Comparison of ENCODE assay signal across 20 cellular contexts in the genomic region with DNA sequence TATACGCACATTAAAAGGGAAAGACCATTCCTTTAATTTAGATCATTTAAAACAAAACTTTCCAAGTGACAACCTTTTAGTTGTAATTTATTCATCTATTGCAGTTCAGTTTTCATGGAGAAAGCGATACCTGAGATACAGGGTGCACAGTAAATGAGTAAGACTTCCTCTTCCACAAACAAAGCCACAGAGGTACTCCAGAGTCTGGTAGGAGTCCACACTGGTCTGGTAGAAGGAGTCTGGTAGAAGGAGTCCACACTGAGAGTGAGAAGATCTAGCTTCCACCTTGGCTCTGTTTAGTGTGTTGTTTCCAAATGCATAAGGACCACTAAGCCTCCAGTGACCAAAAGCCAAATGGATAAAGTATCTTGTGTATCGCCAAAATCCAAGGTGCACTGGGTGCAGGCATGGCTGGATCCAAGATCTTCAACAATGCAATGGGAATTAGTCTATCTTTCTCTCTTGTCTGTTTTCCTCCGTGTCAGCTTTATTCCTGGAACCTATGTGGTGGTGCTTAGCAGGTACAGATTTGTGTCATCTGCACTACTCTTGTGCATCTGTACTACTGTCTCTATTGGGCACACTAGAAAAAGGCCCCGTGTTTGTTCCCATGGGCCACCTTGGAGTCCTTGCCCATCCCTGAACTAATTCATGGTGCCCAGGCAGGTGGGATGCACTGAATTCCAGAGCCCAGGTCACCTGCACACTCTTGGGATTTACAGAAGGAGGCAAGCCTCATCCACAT.
"Had no signal": no experiment of that assay in that cellular context is flagged by ENCODE, and none has a peak within 500 bp of the region (broad histone marks: within the 10 kb centered on the region; RNA-seq: fewer than 3 reads in every experiment).

No MANE protein-coding gene starts in this region.

- H3K9me3 ChIP-seq: MG63 had no signal

- DNase-seq: activated CD4-positive, alpha-beta T cell treated with anti-CD3 and anti-CD28 coated beads for 4 hours; activated CD4-positive, CD25-positive, alpha-beta regulatory T cell; activated CD8-positive, alpha-beta memory T cell treated with anti-CD3 and anti-CD28 coated beads, Interleukin-2, amount 50 U/mL, for 4 hours; activated naive CD8-positive, alpha-beta T cell treated with anti-CD3 and anti-CD28 coated beads for 36 hours; activated T-cell treated with anti-CD3 and anti-CD28 coated beads, Interleukin-2, amount 50 U/mL, for 4 hours; brain microvascular endothelial cell; caudate nucleus; MG63; MV-4-11; NCI-H1105; NCI-H1436; NCI-H1694 treated with DMSO at 0.1 percent for 48 hours; NCI-H2029 treated with DMSO at 0.1 percent for 48 hours; NCI-H345; NCI-H510A; NCI-H526 treated with DMSO at 0.1 percent for 48 hours; NCI-H82; T-cell had no signal

- H3K27me3 Mint-ChIP-seq: activated naive CD8-positive, alpha-beta T cell treated with anti-CD3 and anti-CD28 coated beads for 36 hours; T-cell had no signal

- ATAC-seq: Right ventricle myocardium inferior, T-cell had no signal

- H3K27ac Mint-ChIP-seq: activated naive CD4-positive, alpha-beta T cell treated with anti-CD3 and anti-CD28 coated beads for 36 hours; activated naive CD8-positive, alpha-beta T cell treated with anti-CD3 and anti-CD28 coated beads for 36 hours; T-cell had no signal

- H3K4me3 Mint-ChIP-seq: activated naive CD4-positive, alpha-beta T cell treated with anti-CD3 and anti-CD28 coated beads for 36 hours; activated naive CD8-positive, alpha-beta T cell treated with anti-CD3 and anti-CD28 coated beads for 36 hours; activated T-cell treated with anti-CD3 and anti-CD28 coated beads, Interleukin-2, amount 50 U/mL, for 4 hours; T-cell had no signal

- H3K36me3 Mint-ChIP-seq: T-cell had no signal

- H3K9me3 Mint-ChIP-seq: activated naive CD4-positive, alpha-beta T cell treated with anti-CD3 and anti-CD28 coated beads for 36 hours; T-cell had no signal
